ENCODE assay signal across 1 cellular context in the genomic region with DNA sequence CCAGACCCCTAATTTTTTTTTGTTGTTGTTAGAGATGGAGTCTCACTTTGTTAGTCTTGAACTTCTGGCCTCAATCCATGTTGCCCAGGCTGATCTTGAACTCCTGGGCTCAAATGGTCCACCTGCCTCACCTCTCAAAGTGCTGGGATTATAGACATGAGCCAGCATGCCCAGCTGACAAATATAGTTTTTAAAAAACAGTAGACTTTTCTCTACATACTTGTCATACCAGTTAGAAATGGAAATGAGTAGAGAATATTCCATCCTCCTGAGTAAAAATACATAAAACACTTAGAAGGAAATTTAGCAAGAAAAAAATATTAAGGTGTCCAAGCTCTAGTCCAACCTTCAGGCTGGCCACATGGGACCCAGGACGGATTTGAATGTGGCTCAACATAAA.
TF ChIP-seq lines count a peak whose summit lies in the region.

No MANE protein-coding gene starts in this region.

TF ChIP-seq in H1, 55 proteins besides CTCF, POLR2A, EP300 and RAD21 (continued from another document):
- no peak for TF ChIP-seq HDAC2 (IDR thresholded peaks at IDR 0.05; ENCODE audit: borderline replicate concordance in 1 of 2, low read depth in 2 of 2, low read length in 2 of 2)
- TF ChIP-seq EGR1 (IDR thresholded peaks at IDR 0.05; ENCODE audit: borderline replicate concordance, low read depth, low read length), result no peak
